9 cellular contexts compared by ENCODE assay signal in the genomic region with DNA sequence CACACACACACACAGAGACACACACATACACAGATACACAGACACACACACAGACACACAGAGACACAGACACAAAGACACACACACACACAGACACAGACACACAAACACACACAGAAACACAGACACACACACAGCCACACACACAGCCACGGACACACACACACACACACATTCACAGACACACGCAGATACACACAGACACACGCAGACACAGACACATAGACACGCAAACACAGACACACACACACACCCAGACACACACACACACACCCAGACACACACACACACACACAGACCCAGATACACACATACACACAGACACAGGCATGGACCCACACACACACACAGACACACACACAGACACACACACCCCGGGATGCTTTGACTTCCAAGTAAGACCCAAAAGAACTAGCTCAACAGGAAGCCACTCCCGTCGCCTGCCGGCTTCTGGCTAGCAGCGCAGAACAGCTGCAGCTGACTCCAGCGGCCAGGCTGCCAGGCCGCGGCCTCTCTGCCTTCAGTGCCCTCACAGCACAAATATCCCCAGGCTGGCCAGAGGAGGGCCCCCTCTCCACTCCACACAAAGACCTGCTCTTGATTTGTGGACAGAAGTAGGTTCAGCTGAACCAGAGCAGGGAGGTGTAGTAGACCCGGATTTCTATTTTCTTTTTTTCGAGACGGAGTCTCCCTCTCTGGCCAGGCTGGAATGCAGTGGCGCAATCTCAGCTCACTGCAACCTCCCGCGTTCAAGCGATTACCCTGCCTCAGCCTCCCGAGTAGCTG. TPM values are rescaled to one million over a fixed set of nuclear protein-coding genes. Genes with fewer than 3 reads are reported as not detected.
A peak's percentile ranks its signal among the peaks of the same experiment; 100 is the strongest.
DNase-seq lines count a peak whose midpoint lies in the region; ATAC-seq, FAIRE-seq and TF ChIP-seq lines count a peak whose summit lies in the region.
"Had no signal": no experiment of that assay in that cellular context is flagged by ENCODE, and none has a peak within 500 bp of the region (broad histone marks: within the 10 kb centered on the region; RNA-seq: fewer than 3 reads in every experiment).

No MANE protein-coding gene starts in this region.

- in situ Hi-C loops in HepG2 (cut with HindIII; ENCODE audit: extremely low pct_ligation_motif_present, low pct_unique_long_range_greater_than_20kb) = loop anchor here (10.0 kb wide), 1 partner anchor 146 kb away; no protein-coding TSS in a partner anchor

- intact Hi-C loops in CD4-positive, alpha-beta memory T cell (cut with micrococcal nuclease) = loop anchor here (1.0 kb wide), 5 partner anchors 47 to 153 kb away; a partner anchor contains a TSS
- intact Hi-C loops in colonic mucosa (cut with DNase I) (no loop called here), HepG2 (cut with micrococcal nuclease; ENCODE audit: unreplicated experiment) (loop anchor here (1.0 to 10.0 kb wide), 4 partner anchors 25 to 156 kb away; a partner anchor contains a TSS)

- H4K20me1 ChIP-seq in HepG2 (ENCODE audit: insufficient read depth, low read length) = no peaks in the 10 kb centered on the region

- no peaks in the 10 kb centered on the region for H3K36me3 Mint-ChIP-seq in CD4-positive, alpha-beta memory T cell

- H3K4me1 Mint-ChIP-seq in CD4-positive, alpha-beta memory T cell = peaks cover 0 to 6% (median 1%) of the 10 kb centered on the region in 4 donors

- H3K27ac Mint-ChIP-seq in CD4-positive, alpha-beta memory T cell = no peak overlapping the region

- H3K9ac ChIP-seq in colonic mucosa (ENCODE audit: low read depth in 2 of 2, low read length in 2 of 2) (no peak overlapping the region), HepG2 (ENCODE audit: insufficient read depth, low read depth, low read length) (peak overlapping the region; percentile 69)

- peaks cover 0 to 2% (median 0%) of the 10 kb centered on the region in 8 donors for H3K9me3 Mint-ChIP-seq in CD4-positive, alpha-beta memory T cell

- TF ChIP-seq EP300 in HepG2 (IDR thresholded peaks at IDR 0.05; ENCODE audit: low read depth in 2 of 2, low read length in 2 of 2) = no peak
- no peak for TF ChIP-seq EP300 in HepG2 (CRISPR knock-in tag; IDR thresholded peaks at IDR 0.05; ENCODE audit: borderline replicate concordance)

- no peaks in the 10 kb centered on the region for H3K36me3 ChIP-seq in CD4-positive, alpha-beta memory T cell (ENCODE audit: insufficient read depth, low read length)
- H3K36me3 ChIP-seq in colonic mucosa (no peaks in the 10 kb centered on the region), HepG2 (replicated peaks in 1 of 2; ENCODE audit: control insufficient read depth in 1 of 2, insufficient read depth in 2 of 2, low read length in 2 of 2) (no peaks in the 10 kb centered on the region)

- no peaks in the 10 kb centered on the region for H3K27me3 ChIP-seq in CD4-positive, alpha-beta memory T cell (ENCODE audit: insufficient read depth, low read length)
- no peaks in the 10 kb centered on the region for H3K27me3 ChIP-seq in colonic mucosa
- no peaks in the 10 kb centered on the region for H3K27me3 ChIP-seq in HepG2 (ENCODE audit: control insufficient read depth in 1 of 2, insufficient read depth in 2 of 2, low read length in 2 of 2)

- H3K4me3 ChIP-seq in CD4-positive, alpha-beta memory T cell (ENCODE audit: low read length in 2 of 2) = no peak overlapping the region
- H3K4me3 ChIP-seq in colonic mucosa (no peak overlapping the region), HepG2 (replicated peaks in 1 of 3; ENCODE audit: insufficient read depth in 1 of 3, low read depth in 2 of 3, low read length in 3 of 3) (peak overlapping the region; percentile 44 to 71 (median 45))

- TF ChIP-seq CTCF in colonic mucosa (IDR thresholded peaks at IDR 0.05) = peak; percentile 79
- TF ChIP-seq CTCF in HepG2 (CRISPR knock-in tag; IDR thresholded peaks at IDR 0.05) = peak; percentile 96

- WGBS in HepG2 (ENCODE audit: low lambda C conversion rate) = 2% methylated on average over 12 of the region's 20 CpGs

- POLR2A ChIA-PET in CD4-positive, alpha-beta memory T cell (lab: Charles Lee; ENCODE audit: partially characterized antibody) = interaction anchor here (0.6 to 2.4 kb wide), 13 partner anchors 9 to 78 kb away, joined by 3 to 46 read pairs (median 5); a partner anchor contains a TSS
- POLR2A ChIA-PET in HepG2 (lab: Yijun Ruan, JAX) = interaction anchor here (0.6 to 2.9 kb wide), 19 partner anchors 11 to 200 kb away, joined by 3 to 103 read pairs (median 6); a partner anchor contains a TSS

- H3K4me2 ChIP-seq in HepG2 (ENCODE audit: low read depth, low read length) = peak overlapping the region; percentile 100

- TF ChIP-seq POLR2A in HepG2 (IDR thresholded peaks at IDR 0.05; ENCODE audit: insufficient read depth in 1 of 2, low read depth in 2 of 2, low read length in 2 of 2) = peak in 1 of 2 experiments; percentile 43; a peak in 1 of 4 replicates

- peak; percentile 73 to 76 (median 76) for DNase-seq in CD4-positive, alpha-beta memory T cell
- peak; percentile 67 to 86 for DNase-seq in NCI-H524 (lab: John Stamatoyannopoulos, UW)
- peak; percentile 40 to 56 for DNase-seq in activated CD4-positive, alpha-beta T cell treated with anti-CD3 and anti-CD28 coated beads for 24 hours (ENCODE audit: low read depth in 2 of 2)
- peak; percentile 87 for DNase-seq in colonic mucosa
- DNase-seq in HepG2 (ENCODE audit: low spot score) = peak; percentile 92
- peak; percentile 50 to 57 for DNase-seq in stimulated activated CD4-positive, alpha-beta T cell treated with anti-CD3 and anti-CD28 coated beads, Interleukin-1b, Interleukin-23, amount 100 ng/mL, for 4 hours (ENCODE audit: low read depth in 2 of 2)
- no peak for DNase-seq in cortex of kidney (lab: John Stamatoyannopoulos, UW)

- BruUV-seq in HepG2 (replicated peaks; lab: Mats Ljungman, UMichigan) = TSS peak; percentile 84

- H3K79me2 ChIP-seq in HepG2 (ENCODE audit: insufficient read depth, low read length) = no peaks in the 10 kb centered on the region

- ATAC-seq in HG02610 (IDR thresholded peaks at IDR 0.05; ENCODE audit: unreplicated experiment) (peak; percentile 53), HepG2 (peak; percentile 92)

- H3K4me1 ChIP-seq in CD4-positive, alpha-beta memory T cell (ENCODE audit: insufficient read depth, low read length) = peaks cover 16% of the 10 kb centered on the region
- H3K4me1 ChIP-seq in colonic mucosa (no peaks in the 10 kb centered on the region), HepG2 (ENCODE audit: insufficient read depth, low read length) (peaks cover 71% of the 10 kb centered on the region)

- peak; percentile 92 for FAIRE-seq in HepG2 (lab: Jason Lieb, UNC)

- no peaks in the 10 kb centered on the region for H3K27me3 Mint-ChIP-seq in CD4-positive, alpha-beta memory T cell

- no peak overlapping the region for H3K4me3 Mint-ChIP-seq in CD4-positive, alpha-beta memory T cell

- H3K9me3 ChIP-seq in CD4-positive, alpha-beta memory T cell (ENCODE audit: control insufficient read depth in 1 of 2, low read length in 2 of 2) = no peaks in the 10 kb centered on the region
- no peaks in the 10 kb centered on the region for H3K9me3 ChIP-seq in colonic mucosa
- no peaks in the 10 kb centered on the region for H3K9me3 ChIP-seq in HepG2 (ENCODE audit: low read length)

- TF ChIP-seq RAD21 in HepG2 (CRISPR knock-in tag; IDR thresholded peaks at IDR 0.05) = peak; percentile 91

- peak overlapping the region; percentile 5 for H3K27ac ChIP-seq in CD4-positive, alpha-beta memory T cell (ENCODE audit: low read depth, low read length)
- H3K27ac ChIP-seq in colonic mucosa (no peak overlapping the region), HepG2 (ENCODE audit: extremely low read length, insufficient read depth, low read length) (peak overlapping the region; percentile 43)

- CTCF ChIA-PET in CD4-positive, alpha-beta memory T cell (lab: Charles Lee; ENCODE audit: partially characterized antibody) = interaction anchor here (0.7 to 4.1 kb wide), 29 partner anchors 9 to 342 kb away, joined by 3 to 41 read pairs (median 5); a partner anchor contains a TSS
- CTCF ChIA-PET in HepG2 (lab: Yijun Ruan, JAX; ENCODE audit: low intra/inter-chr PET ratio, low total read pairs) = interaction anchor here (1.6 to 2.0 kb wide), 3 partner anchors 26 to 78 kb away, joined by 3 to 10 read pairs (median 7); a partner anchor contains a TSS

- H2AFZ ChIP-seq in HepG2 (ENCODE audit: low read length) = peak overlapping the region; percentile 31

RNA-seq across cellular contexts. Expression of a gene that starts 6.0 kb away (rescaled TPM):
- 1 to 10 TPM in 1 of 2 experiments, under 1 TPM in 1; 0.64 to 1.3 TPM for total RNA-seq in CD4-positive, alpha-beta memory T cell
- under 1 TPM; 0.08 to 0.21 TPM for polyA plus RNA-seq in CD4-positive, alpha-beta memory T cell
- 1 to 10 TPM in 1 of 2 donors, not detected in 1; 1.1 TPM for total RNA-seq in colonic mucosa
- 0.25 and 0.53 TPM in 2 replicates for total RNA-seq in HepG2 (2016; rRNA removed; fragmentation: Illumina TruSeq; extraction: Trizol)
- total RNA-seq in HepG2 (2016; cell fraction: cytosol; rRNA removed; fragmentation: Illumina TruSeq; extraction: Trizol; ENCODE audit: low read depth) = 0.20 TPM in 1 of 2 replicates, not detected in the other
- total RNA-seq in HepG2 (2016; cell fraction: insoluble cytoplasmic fraction; rRNA removed; fragmentation: Illumina TruSeq; extraction: Trizol) = 0.12 and 0.39 TPM in 2 replicates
- total RNA-seq in HepG2 (2016; cell fraction: membrane; rRNA removed; fragmentation: Illumina TruSeq; extraction: Trizol) = 0.37 and 0.90 TPM in 2 replicates
- total RNA-seq in HepG2 (2016; cell fraction: nucleus; rRNA removed; fragmentation: Illumina TruSeq; extraction: Trizol) = 0.31 and 0.44 TPM in 2 replicates
- 0.59 and 1.3 TPM in 2 replicates for polyA plus RNA-seq in HepG2 (2011; rRNA removed)
- polyA plus RNA-seq in HepG2 (2011; cell fraction: cytosol; rRNA removed) = 0.27 and 0.40 TPM in 2 replicates
- 6.8 and 8.7 TPM in 2 replicates for polyA plus RNA-seq in HepG2 (2011; cell fraction: nucleus; rRNA removed)
- 0.39 and 0.76 TPM in 2 replicates for polyA plus RNA-seq in HepG2 (2012)
- polyA plus RNA-seq in HepG2 (2016; cell fraction: cytosol; fragmentation: Illumina TruSeq; extraction: Trizol; ENCODE audit: low read depth) = 0.17 and 0.27 TPM in 2 replicates
- polyA plus RNA-seq in HepG2 (2016; cell fraction: insoluble cytoplasmic fraction; fragmentation: Illumina TruSeq; extraction: Trizol; ENCODE audit: low read depth) = 0.12 and 0.25 TPM in 2 replicates
- 0.39 and 0.45 TPM in 2 replicates for polyA plus RNA-seq in HepG2 (2016; cell fraction: membrane; fragmentation: Illumina TruSeq; extraction: Trizol; ENCODE audit: low read depth)
- polyA plus RNA-seq in HepG2 (2016; cell fraction: nucleus; fragmentation: Illumina TruSeq; extraction: Trizol; ENCODE audit: insufficient read depth, low read depth) = 1.8 and 2.2 TPM in 2 replicates
- polyA minus RNA-seq in HepG2 (2011; rRNA and poly(A)+ RNA removed; ENCODE audit: low replicate concordance) = 0.23 and 0.64 TPM in 2 replicates
- 0.20 TPM in 1 of 2 replicates, not detected in the other for polyA minus RNA-seq in HepG2 (2011; cell fraction: cytosol; rRNA and poly(A)+ RNA removed)
- 0.50 TPM in 1 of 2 replicates, not detected in the other for polyA minus RNA-seq in HepG2 (2011; cell fraction: nucleus; rRNA and poly(A)+ RNA removed)

RNA-seq across cellular contexts. Expression of a gene that starts 9.6 kb away (rescaled TPM):
- total RNA-seq in CD4-positive, alpha-beta memory T cell = 1 to 10 TPM; 4.3 to 5.0 TPM
- polyA plus RNA-seq in CD4-positive, alpha-beta memory T cell = under 1 TPM; 0.50 to 0.68 TPM
- total RNA-seq in colonic mucosa (1 to 10 TPM in 1 of 2 donors, under 1 TPM in 1; 0.74 to 1.8 TPM), HepG2 (2016; rRNA removed; fragmentation: Illumina TruSeq; extraction: Trizol) (0.20 TPM in 1 of 2 replicates, not detected in the other)
- not detected in 2 replicates for total RNA-seq in HepG2 (2016; cell fraction: cytosol; rRNA removed; fragmentation: Illumina TruSeq; extraction: Trizol; ENCODE audit: low read depth)
- total RNA-seq in HepG2 (2016; cell fraction: insoluble cytoplasmic fraction; rRNA removed; fragmentation: Illumina TruSeq; extraction: Trizol) = 0.28 TPM in 1 of 2 replicates, not detected in the other
- total RNA-seq in HepG2 (2016; cell fraction: membrane; rRNA removed; fragmentation: Illumina TruSeq; extraction: Trizol) = 0.06 and 0.07 TPM in 2 replicates
- total RNA-seq in HepG2 (2016; cell fraction: nucleus; rRNA removed; fragmentation: Illumina TruSeq; extraction: Trizol) = 0.59 and 0.66 TPM in 2 replicates
- 0.59 and 0.82 TPM in 2 replicates for polyA plus RNA-seq in HepG2 (2011; rRNA removed)
- 0.22 and 0.34 TPM in 2 replicates for polyA plus RNA-seq in HepG2 (2011; cell fraction: cytosol; rRNA removed)
- 5.9 and 7.7 TPM in 2 replicates for polyA plus RNA-seq in HepG2 (2011; cell fraction: nucleus; rRNA removed)
- 0.52 and 0.69 TPM in 2 replicates for polyA plus RNA-seq in HepG2 (2012)
- polyA plus RNA-seq in HepG2 (2016; cell fraction: cytosol; fragmentation: Illumina TruSeq; extraction: Trizol; ENCODE audit: low read depth) = 0.05 and 0.09 TPM in 2 replicates
- not detected in 2 replicates for polyA plus RNA-seq in HepG2 (2016; cell fraction: insoluble cytoplasmic fraction; fragmentation: Illumina TruSeq; extraction: Trizol; ENCODE audit: low read depth)
- 0.05 TPM in 1 of 2 replicates, not detected in the other for polyA plus RNA-seq in HepG2 (2016; cell fraction: membrane; fragmentation: Illumina TruSeq; extraction: Trizol; ENCODE audit: low read depth)
- 0.82 and 0.93 TPM in 2 replicates for polyA plus RNA-seq in HepG2 (2016; cell fraction: nucleus; fragmentation: Illumina TruSeq; extraction: Trizol; ENCODE audit: insufficient read depth, low read depth)
- 0.37 and 1.6 TPM in 2 replicates for polyA minus RNA-seq in HepG2 (2011; rRNA and poly(A)+ RNA removed; ENCODE audit: low replicate concordance)
- polyA minus RNA-seq in HepG2 (2011; cell fraction: cytosol; rRNA and poly(A)+ RNA removed) = not detected in 2 replicates
- 6.2 and 6.3 TPM in 2 replicates for polyA minus RNA-seq in HepG2 (2011; cell fraction: nucleus; rRNA and poly(A)+ RNA removed)

RNA-seq across cellular contexts. Expression of a gene that starts 23.2 kb away (rescaled TPM):
- not detected for total RNA-seq in CD4-positive, alpha-beta memory T cell
- not detected for polyA plus RNA-seq in CD4-positive, alpha-beta memory T cell
- not detected for total RNA-seq in colonic mucosa
- total RNA-seq in HepG2 (2016; rRNA removed; fragmentation: Illumina TruSeq; extraction: Trizol) = not detected in 2 replicates
- not detected in 2 replicates for total RNA-seq in HepG2 (2016; cell fraction: cytosol; rRNA removed; fragmentation: Illumina TruSeq; extraction: Trizol; ENCODE audit: low read depth)
- total RNA-seq in HepG2 (2016; cell fraction: insoluble cytoplasmic fraction; rRNA removed; fragmentation: Illumina TruSeq; extraction: Trizol) = not detected in 2 replicates
- not detected in 2 replicates for total RNA-seq in HepG2 (2016; cell fraction: membrane; rRNA removed; fragmentation: Illumina TruSeq; extraction: Trizol)
- not detected in 2 replicates for total RNA-seq in HepG2 (2016; cell fraction: nucleus; rRNA removed; fragmentation: Illumina TruSeq; extraction: Trizol)
- not detected in 2 replicates for polyA plus RNA-seq in HepG2 (2011; rRNA removed)
- not detected in 2 replicates for polyA plus RNA-seq in HepG2 (2011; cell fraction: cytosol; rRNA removed)
- polyA plus RNA-seq in HepG2 (2011; cell fraction: nucleus; rRNA removed) = not detected in 2 replicates
- 0.35 and 0.58 TPM in 2 replicates for polyA plus RNA-seq in HepG2 (2012)
- polyA plus RNA-seq in HepG2 (2016; cell fraction: cytosol; fragmentation: Illumina TruSeq; extraction: Trizol; ENCODE audit: low read depth) = not detected in 2 replicates
- polyA plus RNA-seq in HepG2 (2016; cell fraction: insoluble cytoplasmic fraction; fragmentation: Illumina TruSeq; extraction: Trizol; ENCODE audit: low read depth) = not detected in 2 replicates
- polyA plus RNA-seq in HepG2 (2016; cell fraction: membrane; fragmentation: Illumina TruSeq; extraction: Trizol; ENCODE audit: low read depth) = not detected in 2 replicates
- polyA plus RNA-seq in HepG2 (2016; cell fraction: nucleus; fragmentation: Illumina TruSeq; extraction: Trizol; ENCODE audit: insufficient read depth, low read depth) = not detected in 2 replicates
- not detected in 2 replicates for polyA minus RNA-seq in HepG2 (2011; rRNA and poly(A)+ RNA removed; ENCODE audit: low replicate concordance)
- not detected in 2 replicates for polyA minus RNA-seq in HepG2 (2011; cell fraction: cytosol; rRNA and poly(A)+ RNA removed)
- polyA minus RNA-seq in HepG2 (2011; cell fraction: nucleus; rRNA and poly(A)+ RNA removed) = not detected in 2 replicates
- total RNA-seq: T-helper 2 cell treated with Interferon-gamma antibody and Interleukin-4, amounts not matched to agents 100 ng/mL and 5 ng/mL, for 36 hours had no signal

RNA-seq across cellular contexts. Expression of a gene that starts 30.9 kb away (rescaled TPM):
- total RNA-seq in CD4-positive, alpha-beta memory T cell = 10 to 100 TPM; 43.5 to 49.5 TPM
- 100 to 1,000 TPM in 1 of 2 donors, 10 to 100 TPM in 1; 55.1 to 101 TPM for polyA plus RNA-seq in CD4-positive, alpha-beta memory T cell
- total RNA-seq in colonic mucosa (100 to 1,000 TPM in 1 of 2 donors, 10 to 100 TPM in 1; 73.1 to 116 TPM), HepG2 (2016; rRNA removed; fragmentation: Illumina TruSeq; extraction: Trizol) (47.2 and 47.9 TPM in 2 replicates)
- total RNA-seq in HepG2 (2016; cell fraction: cytosol; rRNA removed; fragmentation: Illumina TruSeq; extraction: Trizol; ENCODE audit: low read depth) = 22.1 and 25.5 TPM in 2 replicates
- total RNA-seq in HepG2 (2016; cell fraction: insoluble cytoplasmic fraction; rRNA removed; fragmentation: Illumina TruSeq; extraction: Trizol) = 40.6 and 48.7 TPM in 2 replicates
- total RNA-seq in HepG2 (2016; cell fraction: membrane; rRNA removed; fragmentation: Illumina TruSeq; extraction: Trizol) = 28.0 and 32.2 TPM in 2 replicates
- total RNA-seq in HepG2 (2016; cell fraction: nucleus; rRNA removed; fragmentation: Illumina TruSeq; extraction: Trizol) = 21.3 and 23.1 TPM in 2 replicates
- polyA plus RNA-seq in HepG2 (2011; rRNA removed) = 35.0 and 35.4 TPM in 2 replicates
- polyA plus RNA-seq in HepG2 (2011; cell fraction: cytosol; rRNA removed) = 31.3 and 45.3 TPM in 2 replicates
- 41.0 and 42.8 TPM in 2 replicates for polyA plus RNA-seq in HepG2 (2011; cell fraction: nucleus; rRNA removed)
- polyA plus RNA-seq in HepG2 (2012) = 19.7 and 27.6 TPM in 2 replicates
- polyA plus RNA-seq in HepG2 (2016; cell fraction: cytosol; fragmentation: Illumina TruSeq; extraction: Trizol; ENCODE audit: low read depth) = 21.7 and 29.8 TPM in 2 replicates
- polyA plus RNA-seq in HepG2 (2016; cell fraction: insoluble cytoplasmic fraction; fragmentation: Illumina TruSeq; extraction: Trizol; ENCODE audit: low read depth) = 44.9 and 50.2 TPM in 2 replicates
- polyA plus RNA-seq in HepG2 (2016; cell fraction: membrane; fragmentation: Illumina TruSeq; extraction: Trizol; ENCODE audit: low read depth) = 22.8 and 26.7 TPM in 2 replicates
- polyA plus RNA-seq in HepG2 (2016; cell fraction: nucleus; fragmentation: Illumina TruSeq; extraction: Trizol; ENCODE audit: insufficient read depth, low read depth) = 36.1 and 36.6 TPM in 2 replicates
- 77.5 and 91.1 TPM in 2 replicates for polyA minus RNA-seq in HepG2 (2011; rRNA and poly(A)+ RNA removed; ENCODE audit: low replicate concordance)
- 17.0 and 18.5 TPM in 2 replicates for polyA minus RNA-seq in HepG2 (2011; cell fraction: cytosol; rRNA and poly(A)+ RNA removed)
- 20.0 and 27.3 TPM in 2 replicates for polyA minus RNA-seq in HepG2 (2011; cell fraction: nucleus; rRNA and poly(A)+ RNA removed)

RNA-seq across cellular contexts. Expression of a gene that starts 31.2 kb away (rescaled TPM):
- total RNA-seq in CD4-positive, alpha-beta memory T cell = 100 to 1,000 TPM; 154 to 172 TPM
- polyA plus RNA-seq in CD4-positive, alpha-beta memory T cell = 10 to 100 TPM; 52.4 to 61.5 TPM
- 100 to 1,000 TPM in 1 of 2 donors, 10 to 100 TPM in 1; 92.1 to 120 TPM for total RNA-seq in colonic mucosa
- 35.7 and 44.1 TPM in 2 replicates for total RNA-seq in HepG2 (2016; rRNA removed; fragmentation: Illumina TruSeq; extraction: Trizol)
- 16.6 and 21.0 TPM in 2 replicates for total RNA-seq in HepG2 (2016; cell fraction: cytosol; rRNA removed; fragmentation: Illumina TruSeq; extraction: Trizol; ENCODE audit: low read depth)
- 35.1 and 40.1 TPM in 2 replicates for total RNA-seq in HepG2 (2016; cell fraction: insoluble cytoplasmic fraction; rRNA removed; fragmentation: Illumina TruSeq; extraction: Trizol)
- 55.7 and 57.0 TPM in 2 replicates for total RNA-seq in HepG2 (2016; cell fraction: membrane; rRNA removed; fragmentation: Illumina TruSeq; extraction: Trizol)
- 35.7 and 36.1 TPM in 2 replicates for total RNA-seq in HepG2 (2016; cell fraction: nucleus; rRNA removed; fragmentation: Illumina TruSeq; extraction: Trizol)
- 45.4 and 49.9 TPM in 2 replicates for polyA plus RNA-seq in HepG2 (2011; rRNA removed)
- polyA plus RNA-seq in HepG2 (2011; cell fraction: cytosol; rRNA removed) = 56.8 and 59.9 TPM in 2 replicates
- 75.7 and 85.0 TPM in 2 replicates for polyA plus RNA-seq in HepG2 (2011; cell fraction: nucleus; rRNA removed)
- 54.2 and 62.3 TPM in 2 replicates for polyA plus RNA-seq in HepG2 (2012)
- polyA plus RNA-seq in HepG2 (2016; cell fraction: cytosol; fragmentation: Illumina TruSeq; extraction: Trizol; ENCODE audit: low read depth) = 28.1 and 30.9 TPM in 2 replicates
- polyA plus RNA-seq in HepG2 (2016; cell fraction: insoluble cytoplasmic fraction; fragmentation: Illumina TruSeq; extraction: Trizol; ENCODE audit: low read depth) = 58.7 and 75.7 TPM in 2 replicates
- polyA plus RNA-seq in HepG2 (2016; cell fraction: membrane; fragmentation: Illumina TruSeq; extraction: Trizol; ENCODE audit: low read depth) = 80.2 and 86.8 TPM in 2 replicates
- polyA plus RNA-seq in HepG2 (2016; cell fraction: nucleus; fragmentation: Illumina TruSeq; extraction: Trizol; ENCODE audit: insufficient read depth, low read depth) = 94.6 and 94.8 TPM in 2 replicates
- polyA minus RNA-seq in HepG2 (2011; rRNA and poly(A)+ RNA removed; ENCODE audit: low replicate concordance) = 83.4 and 279 TPM in 2 replicates
- polyA minus RNA-seq in HepG2 (2011; cell fraction: cytosol; rRNA and poly(A)+ RNA removed) = 40.3 and 46.3 TPM in 2 replicates
- 27.2 and 33.9 TPM in 2 replicates for polyA minus RNA-seq in HepG2 (2011; cell fraction: nucleus; rRNA and poly(A)+ RNA removed)

Comparison
In these comparisons a context has a peak if more than half of its experiments do, and no peak if none do; other contexts are left out.
1. H3K4me3 ChIP-seq: peak in HepG2 (3 of 3); none in CD4-positive, alpha-beta memory T cell (0 of 2) and colonic mucosa (single experiment).